Comparison of ENCODE assay signal across 23 cellular contexts in genomic region chr13:80309926-80310325, GRCh38.
"Had no signal": no experiment of that assay in that cellular context is flagged by ENCODE, and none has a peak within 500 bp of the region (broad histone marks: within the 10 kb centered on the region; RNA-seq: fewer than 3 reads in every experiment).

No MANE protein-coding gene starts in this region.

- H3K9me3 ChIP-seq: MG63, SJSA1 had no signal

- DNase-seq: IMR-90, Karpas-422, KG1, MG63, NCI-H1092, NCI-H1105 treated with DMSO at 0.1 percent for 48 hours, NCI-H1417 treated with DMSO at 0.1 percent for 48 hours, NCI-H146, NCI-H1694 treated with DMSO at 0.1 percent for 48 hours, NCI-H1930, NCI-H2081 treated with DMSO at 0.1 percent for 48 hours, NCI-H2171, NCI-H226, NCI-H446, NCI-H510A, NCI-H524 treated with DMSO at 0.1 percent for 48 hours, NCI-H69, NCI-H774, RPMI8226, SIG-M5 had no signal

- H3K27me3 ChIP-seq: MG63, SJSA1 had no signal

- ATAC-seq: HepG2 had no signal

- H3K36me3 ChIP-seq: MG63, SJSA1 had no signal

- H3K4me3 ChIP-seq: MG63, SJSA1, SK-N-MC had no signal

- H3K27ac ChIP-seq: SJSA1, SK-N-MC had no signal
